ENCODE assay signal across 10 cellular contexts in genomic region chr3:42159147-42159546, GRCh38.
A peak's percentile ranks its signal among the peaks of the same experiment; 100 is the strongest.
DNase-seq lines count a peak whose midpoint lies in the region; ATAC-seq, FAIRE-seq and TF ChIP-seq lines count a peak whose summit lies in the region.
"Had no signal": no experiment of that assay in that cellular context is flagged by ENCODE, and none has a peak within 500 bp of the region (broad histone marks: within the 10 kb centered on the region; RNA-seq: fewer than 3 reads in every experiment).

No MANE protein-coding gene starts in this region.

- intact Hi-C loops in stomach (cut with DNase I; ENCODE audit: low total_unique reads): no loop called here

- no peaks in the 10 kb centered on the region for H3K36me3 ChIP-seq in stomach

- H3K9me3 ChIP-seq in stomach: no peaks in the 10 kb centered on the region

- peak; percentile 34 for DNase-seq in activated effector memory CD4-positive, alpha-beta T cell treated with anti-CD3 and anti-CD28 coated beads, Interleukin-2, amount 50 U/mL, for 16 hours
- no peak for DNase-seq in activated effector memory CD4-positive, alpha-beta T cell treated with Interleukin-2 at 50 U/mL for 16 hours
- DNase-seq in T-cell: no peak
- no peak for DNase-seq in stomach
- DNase-seq in NCI-H1048 (lab: John Stamatoyannopoulos, UW): no peak
- no peak for DNase-seq in urothelium cell line (ENCODE audit: low spot score)
- DNase-seq: anterior cingulate cortex had no signal

- POLR2A ChIA-PET in T-cell (lab: Charles Lee): no interaction called here

- H3K4me3 Mint-ChIP-seq in T-cell: peak overlapping the region in 2 of 3 donors; percentile 40 to 70

- no peaks in the 10 kb centered on the region for H3K36me3 Mint-ChIP-seq in T-cell

- TF ChIP-seq EP300 in stomach (IDR thresholded peaks at IDR 0.05): no peak

- WGBS in stomach, 5 donors: 42 to 58% (median 49%) methylated on average over 8 of the region's 8 CpGs

- CTCF ChIA-PET in T-cell (lab: Charles Lee): interaction anchor here in 1 of 2 donors (1.2 kb wide), 1 partner anchor 32 kb away, joined by 4 read pairs; no protein-coding TSS in a partner anchor

- no peaks in the 10 kb centered on the region for H3K9me3 Mint-ChIP-seq in T-cell

- peaks cover 20 to 52% (median 46%) of the 10 kb centered on the region in 4 donors for H3K4me1 ChIP-seq in stomach

- H3K27me3 Mint-ChIP-seq in T-cell: no peaks in the 10 kb centered on the region

- ATAC-seq in T-cell (replicated peaks in 1 of 4) (no peak), GM19328 (IDR thresholded peaks at IDR 0.05; ENCODE audit: unreplicated experiment) (no peak)

- TF ChIP-seq POLR2A in stomach (IDR thresholded peaks at IDR 0.05): no peak

- H3K27me3 ChIP-seq in stomach: no peaks in the 10 kb centered on the region

- H3K27ac ChIP-seq in stomach: peak overlapping the region; percentile 77 to 84 (median 79)

- H3K4me1 Mint-ChIP-seq in T-cell: peaks cover 38 to 44% (median 41%) of the 10 kb centered on the region in 3 donors

- no peak for FAIRE-seq in urothelium cell line (lab: Jason Lieb, UNC)

- peak overlapping the region; percentile 35 to 55 for H3K27ac Mint-ChIP-seq in T-cell

- H3K4me3 ChIP-seq in iPS-11a (ENCODE audit: low read depth, low read length): peak overlapping the region; percentile 24
- H3K4me3 ChIP-seq in stomach: peak overlapping the region in 2 of 4 donors; percentile 31 to 41
- H3K4me3 ChIP-seq: lung had no signal

- no peak for TF ChIP-seq CTCF in stomach (IDR thresholded peaks at IDR 0.05)
